ENCODE assay signal across 25 cellular contexts in genomic region chr2:8654041-8654440, GRCh38. TPM values are rescaled to one million over a fixed set of nuclear protein-coding genes. Genes with fewer than 3 reads are reported as not detected.
DNase-seq lines count a peak whose midpoint lies in the region; ATAC-seq, FAIRE-seq and TF ChIP-seq lines count a peak whose summit lies in the region.
"Had no signal": no experiment of that assay in that cellular context is flagged by ENCODE, and none has a peak within 500 bp of the region (broad histone marks: within the 10 kb centered on the region; RNA-seq: fewer than 3 reads in every experiment).

No MANE protein-coding gene starts in this region.

- H3K4me3 ChIP-seq in heart right ventricle (no peak overlapping the region), H1 (ENCODE audit: extremely low read depth in 1 of 4, insufficient read depth in 2 of 4, low read depth in 3 of 4, low read length in 4 of 4) (no peak overlapping the region), sigmoid colon (no peak overlapping the region)
- H3K4me3 ChIP-seq: MG63, SK-N-MC had no signal

- no peak for ATAC-seq in heart right ventricle
- ATAC-seq in WTC11: no peak

- 0 out of 2 replicates have a peak overlapping the region, but pooled peaks have one; percentile 9 for H2AFZ ChIP-seq in H1 (ENCODE audit: low read length)

- H2BK12ac ChIP-seq in H1 (ENCODE audit: low read depth, low read length): no peak overlapping the region

- H3K27ac ChIP-seq in heart right ventricle (no peak overlapping the region), H1 (ENCODE audit: low read depth, low read length) (no peak overlapping the region), sigmoid colon (no peak overlapping the region)
- H3K27ac ChIP-seq: SK-N-MC had no signal

- no peak overlapping the region for H3K56ac ChIP-seq in H1 (replicated peaks; ENCODE audit: insufficient read length, low read depth, low read length)

- TF ChIP-seq CTCF in heart right ventricle (IDR thresholded peaks at IDR 0.05) (no peak), H1 (IDR thresholded peaks at IDR 0.05; ENCODE audit: control extremely low read depth in 1 of 3, insufficient read depth in 1 of 3, low read depth in 1 of 3, low read length in 3 of 3) (no peak), nephron progenitor cell (IDR thresholded peaks at IDR 0.05) (no peak), sigmoid colon (IDR thresholded peaks at IDR 0.05) (no peak), WTC11 (IDR thresholded peaks at IDR 0.05) (no peak)

- no peak overlapping the region for H3K4me2 ChIP-seq in H1 (ENCODE audit: insufficient read depth in 1 of 2, low read depth in 2 of 2, low read length in 2 of 2)

- H3K14ac ChIP-seq in H1 (ENCODE audit: insufficient read length): no peak overlapping the region

- H3K4me3 Mint-ChIP-seq in nephron progenitor cell: peak overlapping the region; percentile 28
- H3K4me3 Mint-ChIP-seq in WTC11: no peak overlapping the region
- H3K4me3 Mint-ChIP-seq: CD4-positive, CD25-positive, alpha-beta regulatory T cell; H9 had no signal

- H3K9me3 ChIP-seq in heart right ventricle (no peaks in the 10 kb centered on the region), H1 (ENCODE audit: insufficient read depth in 2 of 2, low read depth in 1 of 2, low read length in 1 of 2) (no peaks in the 10 kb centered on the region), sigmoid colon (no peaks in the 10 kb centered on the region)
- H3K9me3 ChIP-seq: BE2C, MG63 had no signal

- no peak overlapping the region for H4K91ac ChIP-seq in H1 (replicated peaks; ENCODE audit: insufficient read length, low read length)

- no peaks in the 10 kb centered on the region for H3K36me3 ChIP-seq in heart right ventricle
- no peaks in the 10 kb centered on the region for H3K36me3 ChIP-seq in H1 (ENCODE audit: control insufficient read depth in 2 of 4, insufficient read depth in 4 of 4, low read length in 3 of 4)
- no peaks in the 10 kb centered on the region for H3K36me3 ChIP-seq in sigmoid colon
- H3K36me3 ChIP-seq: BE2C, MG63 had no signal

- no peak overlapping the region for H2AK5ac ChIP-seq in H1 (ENCODE audit: low read depth, low read length)

- H3K27me3 ChIP-seq in heart right ventricle (no peaks in the 10 kb centered on the region), H1 (replicated peaks in 1 of 4; ENCODE audit: control insufficient read depth in 3 of 4, extremely low read depth in 1 of 4, insufficient read depth in 3 of 4, low read length in 3 of 4) (peaks cover 0 to 2% (median 0%) of the 10 kb centered on the region in 4 experiments; a peak in 1 of 7 replicates), sigmoid colon (no peaks in the 10 kb centered on the region)
- H3K27me3 ChIP-seq: BE2C, MG63 had no signal

- TF ChIP-seq RAD21 in H1 (IDR thresholded peaks at IDR 0.05 in 1 of 2, conservative IDR thresholded peaks at IDR 0.05 in 1 of 2; ENCODE audit: low read depth in 2 of 2, low read length in 2 of 2): peak in 1 of 2 experiments; percentile 10; a peak in 1 of 4 replicates

- no peak overlapping the region for H4K5ac ChIP-seq in H1 (ENCODE audit: insufficient read length, low read depth, low read length)

- TF ChIP-seq POLR2A in H1 (IDR thresholded peaks at IDR 0.05; ENCODE audit: control extremely low read depth in 1 of 2, low read depth in 2 of 2, low read length in 2 of 2): no peak
- no peak for TF ChIP-seq POLR2A in sigmoid colon (IDR thresholded peaks at IDR 0.05)

- no peak overlapping the region for H4K8ac ChIP-seq in H1 (ENCODE audit: extremely low read depth, insufficient read depth, low read length)

- DNase-seq in cardiac septum (ENCODE audit: low spot score) (peak; percentile 64), heart right ventricle (no peak), H1 (ENCODE audit: low read depth in 1 of 2, low spot score in 2 of 2) (no peak), nephron progenitor cell (no peak), sigmoid colon (peak; percentile 37), H4 (ENCODE audit: low spot score) (no peak), WTC11 (ENCODE audit: low spot score) (no peak), NCI-H1436 (lab: John Stamatoyannopoulos, UW) (no peak)
- DNase-seq: 8988T; ACHN; CD4-positive, CD25-positive, alpha-beta regulatory T cell; H9; KBM-7; MG63; NCI-H1105 treated with DMSO at 0.1 percent for 48 hours; NCI-H1694; NCI-H2029 treated with DMSO at 0.1 percent for 48 hours; NCI-H226; NCI-H510A; NCI-H69; SIG-M5 had no signal

- H2BK15ac ChIP-seq in H1 (ENCODE audit: low read length): 0 out of 2 replicates have a peak overlapping the region, but pooled peaks have one; percentile 16

- H4K20me1 ChIP-seq in H1 (replicated peaks in 1 of 2; ENCODE audit: control insufficient read depth in 1 of 2, insufficient read depth in 2 of 2, low read length in 2 of 2): no peaks in the 10 kb centered on the region

- peak overlapping the region; percentile 95 for H3K27ac Mint-ChIP-seq in nephron progenitor cell
- H3K27ac Mint-ChIP-seq in WTC11: no peak overlapping the region
- H3K27ac Mint-ChIP-seq: CD4-positive, CD25-positive, alpha-beta regulatory T cell; H9 had no signal

- no peak overlapping the region for H2BK120ac ChIP-seq in H1 (replicated peaks; ENCODE audit: low read depth, low read length)

- no peak overlapping the region for H3K23ac ChIP-seq in H1 (ENCODE audit: insufficient read length)

- H3K9me3 Mint-ChIP-seq in nephron progenitor cell (peaks cover 4% of the 10 kb centered on the region), WTC11 (peaks cover 4% of the 10 kb centered on the region)
- H3K9me3 Mint-ChIP-seq: CD4-positive, CD25-positive, alpha-beta regulatory T cell had no signal

- POLR2A ChIA-PET in H1 (lab: Charles Lee; ENCODE audit: partially characterized antibody): no interaction called here
- POLR2A ChIA-PET in WTC11 (lab: Charles Lee): no interaction called here

- H3K4me1 Mint-ChIP-seq in nephron progenitor cell (peaks cover 65% of the 10 kb centered on the region), WTC11 (no peaks in the 10 kb centered on the region)

- 96 to 98% methylated on average over 6 of the region's 6 CpGs for WGBS in heart right ventricle, 2 donors
- 90% methylated on average over 6 of the region's 6 CpGs; no CpG with 5 or more reads in 1 of the 2 experiments for WGBS in H1 (ENCODE audit: extremely low coverage in 1 of 2, insufficient coverage in 1 of 2, insufficient read length in 1 of 2, insufficient replicate concordance in 2 of 2, low coverage in 1 of 2, low lambda C conversion rate in 2 of 2, missing lambda C conversion rate in 1 of 2), 2 experiments
- 94% methylated on average over 6 of the region's 6 CpGs for WGBS in sigmoid colon, 2 donors

- intact Hi-C loops in cardiac septum (cut with DNase I): no loop called here
- intact Hi-C loops in heart right ventricle (cut with DNase I): no loop called here
- intact Hi-C loops in sigmoid colon (cut with DNase I): no loop called here

- H3K4ac ChIP-seq in H1 (replicated peaks; ENCODE audit: insufficient read length, low read depth, low read length): no peak overlapping the region

- peaks cover 9% of the 10 kb centered on the region for H3K27me3 Mint-ChIP-seq in nephron progenitor cell (ENCODE audit: low read depth, poor library complexity)
- no peaks in the 10 kb centered on the region for H3K27me3 Mint-ChIP-seq in WTC11 (ENCODE audit: low read depth)

- H2BK20ac ChIP-seq in H1 (ENCODE audit: low read length): peak overlapping the region; percentile 32; the same call in 1 of the 2 replicates

- no peak overlapping the region for H3K18ac ChIP-seq in H1 (ENCODE audit: extremely low read depth, low read length)

- no peaks in the 10 kb centered on the region for H3K79me2 ChIP-seq in H1 (ENCODE audit: control insufficient read depth in 1 of 2, insufficient read depth in 2 of 2, low read length in 2 of 2)

- no peaks in the 10 kb centered on the region for H3K23me2 ChIP-seq in H1 (ENCODE audit: low read depth, low read length)

- TF ChIP-seq EP300 in H1 (IDR thresholded peaks at IDR 0.05; ENCODE audit: borderline replicate concordance in 1 of 2, low read depth in 2 of 2, low read length in 2 of 2) (no peak), sigmoid colon (IDR thresholded peaks at IDR 0.05) (no peak)

- no peak overlapping the region for H3K9ac ChIP-seq in H1 (replicated peaks in 1 of 4; ENCODE audit: extremely low read depth in 1 of 4, low read depth in 3 of 4, low read length in 3 of 4)

- H3K4me1 ChIP-seq in heart right ventricle: peaks cover 0 to 2% (median 0%) of the 10 kb centered on the region in 9 donors
- no peaks in the 10 kb centered on the region; a peak in 2 of 7 replicates for H3K4me1 ChIP-seq in H1 (replicated peaks in 1 of 4; ENCODE audit: control insufficient read depth in 3 of 4, insufficient read depth in 4 of 4, low read length in 3 of 4)
- H3K4me1 ChIP-seq in sigmoid colon: no peaks in the 10 kb centered on the region

- H3K79me1 ChIP-seq in H1 (ENCODE audit: low read depth, low read length): no peaks in the 10 kb centered on the region

- CTCF ChIA-PET in H1 (lab: Charles Lee; ENCODE audit: partially characterized antibody) (no interaction called here), WTC11 (lab: Charles Lee) (no interaction called here)

- no peak for FAIRE-seq in H1 (lab: Jason Lieb, UNC)
- FAIRE-seq: D721Med, HTR-8/SVneo had no signal

- H3K36me3 Mint-ChIP-seq in nephron progenitor cell (ENCODE audit: low read depth) (no peaks in the 10 kb centered on the region), WTC11 (no peaks in the 10 kb centered on the region)
- H3K36me3 Mint-ChIP-seq: CD4-positive, CD25-positive, alpha-beta regulatory T cell had no signal

- H2BK5ac ChIP-seq in H1 (ENCODE audit: low read depth, low read length): no peak overlapping the region

TF ChIP-seq in H1, 55 proteins besides CTCF, POLR2A, EP300 and RAD21:
- no peak for TF ChIP-seq CBX5 (IDR thresholded peaks at IDR 0.05; ENCODE audit: low read depth, low read length)

RNA-seq across cellular contexts. Expression of gene ID2, which starts 27.8 kb away (rescaled TPM):
- total RNA-seq in cardiac septum (35.1 TPM), heart right ventricle (10 to 100 TPM; 20.8 to 49.7 (median 27.2) TPM), sigmoid colon (100 to 1,000 TPM; 376 to 615 (median 527) TPM), WTC11 (2021) (38.6 to 55.0 TPM (median 47.0 TPM) in 3 replicates)
- polyA plus RNA-seq in heart right ventricle (100 to 1,000 TPM in 1 of 2 donors, 10 to 100 TPM in 1; 70.3 to 113 TPM), H1 (2011; rRNA removed) (163 and 214 TPM in 2 replicates), sigmoid colon (100 to 1,000 TPM; 154 to 306 (median 224) TPM)
- total RNA-seq in H1 (2021; fragmentation: NEBNext Ultra II Directional; extraction: Animal tissue kit (Norgen Biotek cat#: 25700)): 36.7 and 37.1 TPM in 2 replicates
- 163 TPM for polyA plus RNA-seq in H1 (2011; cell fraction: cytosol; rRNA removed)
- 221 TPM for polyA plus RNA-seq in H1 (2011; cell fraction: nucleus; rRNA removed)
- polyA plus RNA-seq in H1 (2012, experiment 1 of 2): 58.1 to 89.9 TPM (median 65.4 TPM) in 4 replicates
- 43.9 TPM for polyA plus RNA-seq in H1 (2012, experiment 2 of 2)
- 21.4 TPM for polyA plus RNA-seq in H1 (2013, experiment 1 of 2)
- 22.4 TPM for polyA plus RNA-seq in H1 (2013, experiment 2 of 2)
- 89.2 and 91.6 TPM in 2 replicates for polyA minus RNA-seq in H1 (2011; rRNA and poly(A)+ RNA removed)
- 52.3 TPM for polyA minus RNA-seq in H1 (2011; cell fraction: cytosol; rRNA and poly(A)+ RNA removed)
- 89.9 TPM for polyA minus RNA-seq in H1 (2011; cell fraction: nucleus; rRNA and poly(A)+ RNA removed)
- total RNA-seq in H4 (2014; rRNA removed; shearing (Covaris generic)): 57.8 and 80.4 TPM in 2 replicates

Comparison
In these comparisons a context has a peak if more than half of its experiments do, and no peak if none do; other contexts are left out.
1. DNase-seq: peak in cardiac septum (single experiment) and sigmoid colon (single experiment); none in heart right ventricle (0 of 2), H1 (0 of 2), nephron progenitor cell (single experiment), H4 (single experiment), WTC11 (single experiment) and NCI-H1436 (single experiment).